8 cellular contexts compared by ENCODE assay signal in genomic region chr6:158703840-158704822, GRCh38. TPM values are rescaled to one million over a fixed set of nuclear protein-coding genes. Genes with fewer than 3 reads are reported as not detected.
DNase-seq lines count a peak whose midpoint lies in the region; ATAC-seq, FAIRE-seq and TF ChIP-seq lines count a peak whose summit lies in the region.

No MANE protein-coding gene starts in this region.

- 4% methylated on average over 22 of the region's 42 CpGs for WGBS in HepG2 (ENCODE audit: low lambda C conversion rate)

- peak overlapping the region; percentile 94 for H3K4me2 ChIP-seq in HepG2 (ENCODE audit: low read depth, low read length)

- no peaks in the 10 kb centered on the region for H4K20me1 ChIP-seq in HepG2 (ENCODE audit: insufficient read depth, low read length)

- no peaks in the 10 kb centered on the region for H3K9me3 ChIP-seq in HepG2 (ENCODE audit: low read length)

- no peaks in the 10 kb centered on the region for H3K36me3 ChIP-seq in HepG2 (replicated peaks in 1 of 2; ENCODE audit: control insufficient read depth in 1 of 2, insufficient read depth in 2 of 2, low read length in 2 of 2)

- peak; percentile 51 for FAIRE-seq in HepG2 (lab: Jason Lieb, UNC)

- TF ChIP-seq RAD21 in HepG2 (CRISPR knock-in tag; IDR thresholded peaks at IDR 0.05) = peak; percentile 97

- ATAC-seq in GM18519 (IDR thresholded peaks at IDR 0.05; ENCODE audit: low FRiP score, unreplicated experiment) (peak; percentile 91), HG03060 (IDR thresholded peaks at IDR 0.05; ENCODE audit: low read depth, unreplicated experiment) (peak; percentile 85), HepG2 (peak; percentile 96)

- 0 out of 4 replicates have a peak, but pooled peaks of 1 of the 2 experiments have one; percentile 15 for TF ChIP-seq POLR2A in HepG2 (IDR thresholded peaks at IDR 0.05; ENCODE audit: insufficient read depth in 1 of 2, low read depth in 2 of 2, low read length in 2 of 2)

- TF ChIP-seq CTCF in HepG2 (CRISPR knock-in tag; IDR thresholded peaks at IDR 0.05) = peak; percentile 100

- in situ Hi-C loops in ACHN (cut with HindIII; ENCODE audit: low pct_ligation_motif_present, low pct_unique_long_range_greater_than_20kb, low sequenced_read_pairs) (no loop called here), HepG2 (cut with HindIII; ENCODE audit: extremely low pct_ligation_motif_present, low pct_unique_long_range_greater_than_20kb) (loop anchor here (25.0 kb wide), 1 partner anchor 408 kb away; no protein-coding TSS in a partner anchor)

- H3K4me3 ChIP-seq in HepG2 (replicated peaks in 1 of 3; ENCODE audit: insufficient read depth in 1 of 3, low read depth in 2 of 3, low read length in 3 of 3) = peak overlapping the region; percentile 45 to 77 (median 62)

- H3K4me1 ChIP-seq in HepG2 (ENCODE audit: insufficient read depth, low read length) = peaks cover 26% of the 10 kb centered on the region

- H3K79me2 ChIP-seq in HepG2 (ENCODE audit: insufficient read depth, low read length) = no peaks in the 10 kb centered on the region

- peaks cover 4 to 19% of the 10 kb centered on the region in 2 experiments; a peak in 3 of 5 replicates for H3K27me3 ChIP-seq in HepG2 (ENCODE audit: control insufficient read depth in 1 of 2, insufficient read depth in 2 of 2, low read length in 2 of 2)

- no peak overlapping the region for H3K27ac ChIP-seq in HepG2 (ENCODE audit: extremely low read length, insufficient read depth, low read length)

- CTCF ChIA-PET in HepG2 (lab: Yijun Ruan, JAX; ENCODE audit: low intra/inter-chr PET ratio, low total read pairs) = interaction anchor here (1.1 to 1.9 kb wide), 3 partner anchors 13 to 430 kb away, joined by 3 to 37 read pairs (median 4); no protein-coding TSS in a partner anchor

- DNase-seq in ACHN (peak; percentile 68), NCI-H226 (peak; percentile 49), cortex of kidney (lab: John Stamatoyannopoulos, UW) (peak; percentile 23), HepG2 (ENCODE audit: low spot score) (peak; percentile 64)
- peak; percentile 84 for DNase-seq in activated CD4-positive, alpha-beta T cell treated with anti-CD3 and anti-CD28 coated beads for 48 hours
- peak; percentile 82 for DNase-seq in stimulated activated CD4-positive, alpha-beta T cell treated with anti-CD3 and anti-CD28 coated beads, Interleukin-4, amount 100 ng/mL, for 1 hour

- POLR2A ChIA-PET in HepG2 (lab: Yijun Ruan, JAX) = interaction anchor here (1.0 kb wide), 1 partner anchor 269 kb away, joined by 3 read pairs; no protein-coding TSS in a partner anchor

- intact Hi-C loops in HepG2 (cut with micrococcal nuclease; ENCODE audit: unreplicated experiment) = loop anchor here (1.0 to 10.0 kb wide), 2 partner anchors 268 to 401 kb away; no protein-coding TSS in a partner anchor

- H3K9ac ChIP-seq in HepG2 (ENCODE audit: insufficient read depth, low read depth, low read length) = peak overlapping the region; percentile 46

- no peak for TF ChIP-seq EP300 in HepG2 (IDR thresholded peaks at IDR 0.05; ENCODE audit: low read depth in 2 of 2, low read length in 2 of 2)
- no peak for TF ChIP-seq EP300 in HepG2 (CRISPR knock-in tag; IDR thresholded peaks at IDR 0.05; ENCODE audit: borderline replicate concordance)

- no TSS peak for BruUV-seq in HepG2 (replicated peaks; lab: Mats Ljungman, UMichigan)

- peak overlapping the region; percentile 29 for H2AFZ ChIP-seq in HepG2 (ENCODE audit: low read length)

TF ChIP-seq in HepG2, 621 proteins besides CTCF, POLR2A, EP300 and RAD21 (continues in another document):
- no peak for TF ChIP-seq ZFP36 (IDR thresholded peaks at IDR 0.05; ENCODE audit: borderline replicate concordance, low read depth, low read length, partially characterized antibody)
- no peak for TF ChIP-seq THYN1 (CRISPR knock-in tag; IDR thresholded peaks at IDR 0.05; ENCODE audit: borderline replicate concordance, low read depth)
- peak; percentile 94 for TF ChIP-seq ZNF451 (CRISPR knock-in tag; IDR thresholded peaks at IDR 0.05)
- 0 out of 2 replicates have a peak, but pooled peaks have one; percentile 26 for TF ChIP-seq ZBTB42 (CRISPR knock-in tag; IDR thresholded peaks at IDR 0.05)
- TF ChIP-seq ZNF263 (CRISPR knock-in tag; IDR thresholded peaks at IDR 0.05) = peak; percentile 71
- TF ChIP-seq ZNF709 (CRISPR knock-in tag; IDR thresholded peaks at IDR 0.05) = peak; percentile 44; the same call in 1 of the 2 replicates
- TF ChIP-seq PPARG (CRISPR knock-in tag; conservative IDR thresholded peaks at IDR 0.05) = peak; percentile 58
- TF ChIP-seq, protein P1, sequence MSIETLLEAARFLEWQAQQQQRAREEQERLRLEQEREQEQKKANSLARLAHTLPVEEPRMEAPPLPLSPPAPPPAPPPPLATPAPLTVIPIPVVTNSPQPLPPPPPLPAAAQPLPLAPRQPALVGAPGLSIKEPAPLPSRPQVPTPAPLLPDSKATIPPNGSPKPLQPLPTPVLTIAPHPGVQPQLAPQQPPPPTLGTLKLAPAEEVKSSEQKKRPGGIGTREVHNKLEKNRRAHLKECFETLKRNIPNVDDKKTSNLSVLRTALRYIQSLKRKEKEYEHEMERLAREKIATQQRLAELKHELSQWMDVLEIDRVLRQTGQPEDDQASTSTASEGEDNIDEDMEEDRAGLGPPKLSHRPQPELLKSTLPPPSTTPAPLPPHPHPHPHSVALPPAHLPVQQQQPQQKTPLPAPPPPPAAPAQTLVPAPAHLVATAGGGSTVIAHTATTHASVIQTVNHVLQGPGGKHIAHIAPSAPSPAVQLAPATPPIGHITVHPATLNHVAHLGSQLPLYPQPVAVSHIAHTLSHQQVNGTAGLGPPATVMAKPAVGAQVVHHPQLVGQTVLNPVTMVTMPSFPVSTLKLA (IDR thresholded peaks at IDR 0.05) = peak; percentile 77
- TF ChIP-seq SNAI1 (CRISPR knock-in tag; IDR thresholded peaks at IDR 0.05; ENCODE audit: borderline replicate concordance) = peak; percentile 84; the same call in 1 of the 2 replicates
- TF ChIP-seq ZNF639 (CRISPR knock-in tag; conservative IDR thresholded peaks at IDR 0.05) = peak; percentile 68

RNA-seq across cellular contexts. Expression of gene SYTL3, which starts 54.3 kb away (rescaled TPM):
- total RNA-seq in HepG2 (2016; rRNA removed; fragmentation: Illumina TruSeq; extraction: Trizol) = 0.11 and 0.17 TPM in 2 replicates
- 0.20 and 0.26 TPM in 2 replicates for total RNA-seq in HepG2 (2016; cell fraction: cytosol; rRNA removed; fragmentation: Illumina TruSeq; extraction: Trizol; ENCODE audit: low read depth)
- 0.19 and 0.25 TPM in 2 replicates for total RNA-seq in HepG2 (2016; cell fraction: insoluble cytoplasmic fraction; rRNA removed; fragmentation: Illumina TruSeq; extraction: Trizol)
- total RNA-seq in HepG2 (2016; cell fraction: membrane; rRNA removed; fragmentation: Illumina TruSeq; extraction: Trizol) = 0.14 and 0.15 TPM in 2 replicates
- 0.37 and 0.50 TPM in 2 replicates for total RNA-seq in HepG2 (2016; cell fraction: nucleus; rRNA removed; fragmentation: Illumina TruSeq; extraction: Trizol)
- 0.21 and 0.28 TPM in 2 replicates for polyA plus RNA-seq in HepG2 (2011; rRNA removed)
- polyA plus RNA-seq in HepG2 (2011; cell fraction: cytosol; rRNA removed) = 0.12 and 0.15 TPM in 2 replicates
- polyA plus RNA-seq in HepG2 (2011; cell fraction: nucleus; rRNA removed) = 0.59 and 0.64 TPM in 2 replicates
- polyA plus RNA-seq in HepG2 (2012) = 0.21 and 0.44 TPM in 2 replicates
- 0.16 and 0.17 TPM in 2 replicates for polyA plus RNA-seq in HepG2 (2016; cell fraction: cytosol; fragmentation: Illumina TruSeq; extraction: Trizol; ENCODE audit: low read depth)
- 0.10 and 0.34 TPM in 2 replicates for polyA plus RNA-seq in HepG2 (2016; cell fraction: insoluble cytoplasmic fraction; fragmentation: Illumina TruSeq; extraction: Trizol; ENCODE audit: low read depth)
- 0.07 and 0.15 TPM in 2 replicates for polyA plus RNA-seq in HepG2 (2016; cell fraction: membrane; fragmentation: Illumina TruSeq; extraction: Trizol; ENCODE audit: low read depth)
- 0.22 and 0.72 TPM in 2 replicates for polyA plus RNA-seq in HepG2 (2016; cell fraction: nucleus; fragmentation: Illumina TruSeq; extraction: Trizol; ENCODE audit: insufficient read depth, low read depth)
- 0.28 TPM in 1 of 2 replicates, not detected in the other for polyA minus RNA-seq in HepG2 (2011; rRNA and poly(A)+ RNA removed; ENCODE audit: low replicate concordance)
- not detected in 2 replicates for polyA minus RNA-seq in HepG2 (2011; cell fraction: cytosol; rRNA and poly(A)+ RNA removed)
- 0.64 and 0.87 TPM in 2 replicates for polyA minus RNA-seq in HepG2 (2011; cell fraction: nucleus; rRNA and poly(A)+ RNA removed)

RNA-seq across cellular contexts. Expression of gene DYNLT1, which starts 59.6 kb away (rescaled TPM):
- total RNA-seq in HepG2 (2016; rRNA removed; fragmentation: Illumina TruSeq; extraction: Trizol) = 108 and 144 TPM in 2 replicates
- total RNA-seq in HepG2 (2016; cell fraction: cytosol; rRNA removed; fragmentation: Illumina TruSeq; extraction: Trizol; ENCODE audit: low read depth) = 61.3 and 63.2 TPM in 2 replicates
- total RNA-seq in HepG2 (2016; cell fraction: insoluble cytoplasmic fraction; rRNA removed; fragmentation: Illumina TruSeq; extraction: Trizol) = 106 and 153 TPM in 2 replicates
- total RNA-seq in HepG2 (2016; cell fraction: membrane; rRNA removed; fragmentation: Illumina TruSeq; extraction: Trizol) = 66.8 and 68.4 TPM in 2 replicates
- total RNA-seq in HepG2 (2016; cell fraction: nucleus; rRNA removed; fragmentation: Illumina TruSeq; extraction: Trizol) = 46.1 and 46.5 TPM in 2 replicates
- 152 and 171 TPM in 2 replicates for polyA plus RNA-seq in HepG2 (2011; rRNA removed)
- 96.9 and 144 TPM in 2 replicates for polyA plus RNA-seq in HepG2 (2011; cell fraction: cytosol; rRNA removed)
- 55.7 and 80.2 TPM in 2 replicates for polyA plus RNA-seq in HepG2 (2011; cell fraction: nucleus; rRNA removed)
- 121 and 122 TPM in 2 replicates for polyA plus RNA-seq in HepG2 (2012)
- polyA plus RNA-seq in HepG2 (2016; cell fraction: cytosol; fragmentation: Illumina TruSeq; extraction: Trizol; ENCODE audit: low read depth) = 51.0 and 56.6 TPM in 2 replicates
- polyA plus RNA-seq in HepG2 (2016; cell fraction: insoluble cytoplasmic fraction; fragmentation: Illumina TruSeq; extraction: Trizol; ENCODE audit: low read depth) = 155 and 168 TPM in 2 replicates
- 61.5 and 63.6 TPM in 2 replicates for polyA plus RNA-seq in HepG2 (2016; cell fraction: membrane; fragmentation: Illumina TruSeq; extraction: Trizol; ENCODE audit: low read depth)
- 102 and 103 TPM in 2 replicates for polyA plus RNA-seq in HepG2 (2016; cell fraction: nucleus; fragmentation: Illumina TruSeq; extraction: Trizol; ENCODE audit: insufficient read depth, low read depth)
- polyA minus RNA-seq in HepG2 (2011; rRNA and poly(A)+ RNA removed; ENCODE audit: low replicate concordance) = 81.1 TPM in 2 replicates
- polyA minus RNA-seq in HepG2 (2011; cell fraction: cytosol; rRNA and poly(A)+ RNA removed) = 19.5 and 25.9 TPM in 2 replicates
- 19.4 and 32.6 TPM in 2 replicates for polyA minus RNA-seq in HepG2 (2011; cell fraction: nucleus; rRNA and poly(A)+ RNA removed)

Comparison
In these comparisons a context has a peak if more than half of its experiments do, and no peak if none do; other contexts are left out.
1. DNase-seq: peak in every context shown above with its lines; median percentile 84 in activated CD4-positive, alpha-beta T cell treated with anti-CD3 and anti-CD28 coated beads for 48 hours; 82 in stimulated activated CD4-positive, alpha-beta T cell treated with anti-CD3 and anti-CD28 coated beads, Interleukin-4, amount 100 ng/mL, for 1 hour; 68 in ACHN; 64 in HepG2; 49 in NCI-H226; 23 in cortex of kidney.